8 cellular contexts compared by ENCODE assay signal in genomic region chr22:31081963-31082605, GRCh38. TPM values are rescaled to one million over a fixed set of nuclear protein-coding genes. Genes with fewer than 3 reads are reported as not detected.
A peak's percentile ranks its signal among the peaks of the same experiment; 100 is the strongest.
DNase-seq lines count a peak whose midpoint lies in the region; ATAC-seq and TF ChIP-seq lines count a peak whose summit lies in the region.

No MANE protein-coding gene starts in this region.

- H3K27ac ChIP-seq in Peyer's patch (peak overlapping the region; percentile 75 to 94 (median 85)), esophagus (ENCODE audit: low read depth in 2 of 2, low read length in 1 of 2) (peak overlapping the region; percentile 60 to 95), prostate gland (peak overlapping the region; percentile 90)

- H3K36me3 ChIP-seq in GM06990 (ENCODE audit: control insufficient read depth, insufficient read depth, low read length) (no peaks in the 10 kb centered on the region), Peyer's patch (no peaks in the 10 kb centered on the region), esophagus (ENCODE audit: control insufficient read depth in 2 of 2, insufficient read depth in 2 of 2, low read length in 1 of 2) (no peaks in the 10 kb centered on the region), prostate gland (no peaks in the 10 kb centered on the region)

- peaks cover 4 to 75% (median 7%) of the 10 kb centered on the region in 4 donors for H3K4me1 ChIP-seq in Peyer's patch
- H3K4me1 ChIP-seq in esophagus (ENCODE audit: control insufficient read depth in 2 of 2, insufficient read depth in 2 of 2, low read length in 1 of 2) = peaks cover 11 to 22% of the 10 kb centered on the region in 2 donors
- H3K4me1 ChIP-seq in prostate gland (replicated peaks) = peaks cover 11% of the 10 kb centered on the region

- H3K27me3 ChIP-seq in GM06990 (replicated peaks; ENCODE audit: control insufficient read depth, insufficient read depth, low read length) = no peaks in the 10 kb centered on the region
- H3K27me3 ChIP-seq in Peyer's patch = no peaks in the 10 kb centered on the region
- H3K27me3 ChIP-seq in esophagus (ENCODE audit: control insufficient read depth in 1 of 2, insufficient read depth in 2 of 2, low read length in 2 of 2) = no peaks in the 10 kb centered on the region
- H3K27me3 ChIP-seq in prostate gland (replicated peaks; ENCODE audit: insufficient read depth) = no peaks in the 10 kb centered on the region

- no peak for DNase-seq in GM06990 (ENCODE audit: extremely low read depth, insufficient read length)
- DNase-seq in Peyer's patch = no peak
- DNase-seq in prostate gland (ENCODE audit: low spot score) = no peak
- no peak for DNase-seq in C1 segment of cervical spinal cord (lab: John Stamatoyannopoulos, UW)
- no peak for DNase-seq in NCI-H526 treated with DMSO at 0.1 percent for 48 hours (lab: John Stamatoyannopoulos, UW)
- DNase-seq in NCI-H2107 treated with DMSO at 0.1 percent for 48 hours (lab: John Stamatoyannopoulos, UW; ENCODE audit: unreplicated experiment) = no peak

- peak overlapping the region; percentile 82 for H3K4me3 ChIP-seq in GM06990 (replicated peaks; ENCODE audit: low read depth, low read length)
- peak overlapping the region; percentile 56 to 85 (median 68) for H3K4me3 ChIP-seq in Peyer's patch
- H3K4me3 ChIP-seq in esophagus (ENCODE audit: low read depth in 1 of 2, low read length in 2 of 2) = peak overlapping the region; percentile 72 to 83
- H3K4me3 ChIP-seq in prostate gland = peak overlapping the region; percentile 61 to 69

- intact Hi-C loops in prostate gland (cut with DNase I) = loop anchor here (2.0 kb wide), 2 partner anchors 113 to 133 kb away; partner anchors contain the start of genes MORC2 and TUG1

- no peak for TF ChIP-seq POLR2A in Peyer's patch (IDR thresholded peaks at IDR 0.05)
- no peak for TF ChIP-seq POLR2A in prostate gland (IDR thresholded peaks at IDR 0.05)

- H3K9me3 ChIP-seq in Peyer's patch = no peaks in the 10 kb centered on the region
- no peaks in the 10 kb centered on the region for H3K9me3 ChIP-seq in esophagus (ENCODE audit: control insufficient read depth in 2 of 2, insufficient read depth in 1 of 2, low read depth in 1 of 2, low read length in 1 of 2)
- no peaks in the 10 kb centered on the region for H3K9me3 ChIP-seq in prostate gland

- ATAC-seq in GM19397 (IDR thresholded peaks at IDR 0.05; ENCODE audit: unreplicated experiment) = no peak

- 25 to 29% methylated on average over 6 of the region's 6 CpGs for WGBS in esophagus, 2 donors
- WGBS in prostate gland = 45% methylated on average over 6 of the region's 6 CpGs

- no peak for TF ChIP-seq CTCF in GM06990 (IDR thresholded peaks at IDR 0.05; ENCODE audit: insufficient read depth, low read length, poor library complexity, severe bottlenecking)
- TF ChIP-seq CTCF in Peyer's patch (IDR thresholded peaks at IDR 0.05) = no peak
- TF ChIP-seq CTCF in prostate gland (IDR thresholded peaks at IDR 0.05) = no peak

RNA-seq across cellular contexts. Expression of gene SMTN, which starts 1.0 kb away (rescaled TPM):
- total RNA-seq in Peyer's patch = 100 to 1,000 TPM in 1 of 4 donors, 10 to 100 TPM in 3; 23.1 to 124 (median 75.9) TPM
- 100 to 1,000 TPM; 100 to 103 TPM for polyA plus RNA-seq in esophagus
- 100 to 1,000 TPM; 200 to 209 TPM for total RNA-seq in prostate gland

RNA-seq across cellular contexts. Expression of gene SELENOM, which starts 25.3 kb away (rescaled TPM):
- total RNA-seq in Peyer's patch (10 to 100 TPM; 31.4 to 89.1 (median 43.7) TPM), prostate gland (100 to 1,000 TPM; 382 to 434 TPM)
- polyA plus RNA-seq in esophagus = 100 to 1,000 TPM in 1 of 2 donors, 10 to 100 TPM in 1; 41.1 to 127 TPM

RNA-seq across cellular contexts. Expression of gene INPP5J, which starts 40.7 kb away (rescaled TPM):
- total RNA-seq in Peyer's patch (100 to 1,000 TPM in 3 of 4 donors, 10 to 100 TPM in 1; 18.2 to 203 (median 156) TPM), prostate gland (10 to 100 TPM; 14.4 to 33.3 TPM)
- polyA plus RNA-seq in esophagus = 1 to 10 TPM; 1.6 to 3.3 TPM

RNA-seq across cellular contexts. Expression of gene PLA2G3, which starts 58.2 kb away (rescaled TPM):
- total RNA-seq in Peyer's patch = not detected
- 10 to 100 TPM in 1 of 2 donors, 1 to 10 TPM in 1; 5.3 to 13.1 TPM for polyA plus RNA-seq in esophagus
- 1 to 10 TPM in 1 of 2 donors, under 1 TPM in 1; 0.23 to 1.5 TPM for total RNA-seq in prostate gland

Comparison
In these comparisons a context has a peak if more than half of its experiments do, and no peak if none do; other contexts are left out.
1. RNA of gene SELENOM, which starts 25.3 kb away (total RNA-seq): 382 to 434 TPM in prostate gland; 31.4 to 89.1 TPM in Peyer's patch; every median in the first group is over 4 times any median in the second.
2. Peak in every context shown above with its lines, with median percentiles within 50 percentile points of each other: H3K4me3 ChIP-seq and H3K27ac ChIP-seq.